In genomic region chr11:88179141-88179540, GRCh38 we compare ENCODE assay signal across 9 cellular contexts. TPM values are rescaled to one million over a fixed set of nuclear protein-coding genes. Genes with fewer than 3 reads are reported as not detected.
A peak's percentile ranks its signal among the peaks of the same experiment; 100 is the strongest.
DNase-seq lines count a peak whose midpoint lies in the region; ATAC-seq and TF ChIP-seq lines count a peak whose summit lies in the region.
"Had no signal": no experiment of that assay in that cellular context is flagged by ENCODE, and none has a peak within 500 bp of the region (broad histone marks: within the 10 kb centered on the region; RNA-seq: fewer than 3 reads in every experiment).

No MANE protein-coding gene starts in this region.

- peak; percentile 60 for ATAC-seq in HG03108 (IDR thresholded peaks at IDR 0.05; ENCODE audit: unreplicated experiment)
- ATAC-seq in upper lobe of left lung (ENCODE audit: low FRiP score in 2 of 2) = no peak

- no peaks in the 10 kb centered on the region for H3K36me3 Mint-ChIP-seq in activated naive CD8-positive, alpha-beta T cell

- H3K27ac Mint-ChIP-seq in activated naive CD8-positive, alpha-beta T cell = peak overlapping the region; percentile 1

- WGBS in upper lobe of left lung, 2 donors = 51 to 69% methylated on average over 2 of the region's 2 CpGs

- H3K9me3 ChIP-seq in upper lobe of left lung = no peaks in the 10 kb centered on the region

- peaks cover 0 to 17% (median 4%) of the 10 kb centered on the region in 4 donors for H3K4me1 ChIP-seq in upper lobe of left lung

- H3K27me3 ChIP-seq in upper lobe of left lung = no peaks in the 10 kb centered on the region

- H3K4me3 Mint-ChIP-seq in activated naive CD8-positive, alpha-beta T cell = no peak overlapping the region

- TF ChIP-seq POLR2A in upper lobe of left lung (IDR thresholded peaks at IDR 0.05) = no peak

- H3K36me3 ChIP-seq in upper lobe of left lung = no peaks in the 10 kb centered on the region

- H3K4me3 ChIP-seq in upper lobe of left lung = no peak overlapping the region

- TF ChIP-seq EP300 in upper lobe of left lung (IDR thresholded peaks at IDR 0.05) = no peak

- peaks cover 28% of the 10 kb centered on the region for H3K4me1 Mint-ChIP-seq in activated naive CD8-positive, alpha-beta T cell (ENCODE audit: low read depth)

- peaks cover 13% of the 10 kb centered on the region for H3K27me3 Mint-ChIP-seq in activated naive CD8-positive, alpha-beta T cell

- peak; percentile 17 to 18 for DNase-seq in stimulated activated CD4-positive, alpha-beta T cell treated with anti-CD3 and anti-CD28 coated beads, Interleukin-15, amount 100 ng/mL, for 48 hours (ENCODE audit: low read depth in 2 of 2)
- no peak for DNase-seq in stimulated activated CD4-positive, alpha-beta T cell treated with anti-CD3 and anti-CD28 coated beads, Interleukin-12 subunit alpha, Interleukin-12 subunit beta, amount 100 ng/mL, for 4 hours
- no peak for DNase-seq in AG20443 (ENCODE audit: low spot score)
- no peak for DNase-seq in upper lobe of left lung
- no peak for DNase-seq in activated gamma-delta T cell treated with Interleukin-2 at 50 U/mL for 16 hours
- no peak for DNase-seq in NCI-H82 (lab: John Stamatoyannopoulos, UW)
- DNase-seq: C1 segment of cervical spinal cord had no signal

- no peaks in the 10 kb centered on the region for H3K9me3 Mint-ChIP-seq in activated naive CD8-positive, alpha-beta T cell (ENCODE audit: low read depth)

- H3K27ac ChIP-seq in upper lobe of left lung = no peak overlapping the region

- no peak for TF ChIP-seq CTCF in upper lobe of left lung (IDR thresholded peaks at IDR 0.05)

RNA-seq across cellular contexts. Expression of gene RAB38, which starts 3.9 kb away (rescaled TPM):
- total RNA-seq in upper lobe of left lung = 10 to 100 TPM in 1 of 6 donors, 1 to 10 TPM in 4, not detected in 1; 6.3 to 10.6 (median 7.1) TPM

Comparison
In these comparisons a context has a peak if more than half of its experiments do, and no peak if none do; other contexts are left out.
1. DNase-seq: peak in stimulated activated CD4-positive, alpha-beta T cell treated with anti-CD3 and anti-CD28 coated beads, Interleukin-15, amount 100 ng/mL, for 48 hours (2 of 2); none in stimulated activated CD4-positive, alpha-beta T cell treated with anti-CD3 and anti-CD28 coated beads, Interleukin-12 subunit alpha, Interleukin-12 subunit beta, amount 100 ng/mL, for 4 hours (single experiment), AG20443 (single experiment), upper lobe of left lung (0 of 2), activated gamma-delta T cell treated with Interleukin-2 at 50 U/mL for 16 hours (single experiment) and NCI-H82 (single experiment).